In genomic region chr19:11191273-11191755, GRCh38 we compare ENCODE assay signal across 1 cellular context.
TF ChIP-seq lines count a peak whose summit lies in the region.

No MANE protein-coding gene starts in this region.

TF ChIP-seq in GM23338, 12 proteins besides CTCF, POLR2A, EP300 and RAD21 (continued from another document):
- TF ChIP-seq ZNF462 (CRISPR knock-in tag; IDR thresholded peaks at IDR 0.05) = no peak
- no peak for TF ChIP-seq ZNF331 (CRISPR knock-in tag; IDR thresholded peaks at IDR 0.05; ENCODE audit: low read depth)
